1 cellular context compared by ENCODE assay signal in genomic region chr7:76125560-76125959, GRCh38.
TF ChIP-seq lines count a peak whose summit lies in the region.

No MANE protein-coding gene starts in this region.

TF ChIP-seq in IMR-90, 13 proteins besides CTCF, POLR2A, EP300 and RAD21:
- no peak for TF ChIP-seq MAFK (IDR thresholded peaks at IDR 0.05; ENCODE audit: low read depth, low read length)
- TF ChIP-seq MXI1 (IDR thresholded peaks at IDR 0.05; ENCODE audit: borderline replicate concordance, low read depth, low read length) = no peak
- TF ChIP-seq NFE2L2 (IDR thresholded peaks at IDR 0.05; ENCODE audit: low read depth, low read length) = no peak
- TF ChIP-seq RFX5 (IDR thresholded peaks at IDR 0.05; ENCODE audit: low read depth, low read length) = no peak
- no peak for TF ChIP-seq FOS (IDR thresholded peaks at IDR 0.05; ENCODE audit: low read depth, low read length)
- TF ChIP-seq ELK1 (IDR thresholded peaks at IDR 0.05; ENCODE audit: borderline replicate concordance, low read depth, low read length) = no peak
- no peak for TF ChIP-seq CEBPB (IDR thresholded peaks at IDR 0.05; ENCODE audit: low read depth, low read length)
- no peak for TF ChIP-seq BHLHE40 (IDR thresholded peaks at IDR 0.05; ENCODE audit: low read depth, low read length)
- no peak for TF ChIP-seq RCOR1 (IDR thresholded peaks at IDR 0.05; ENCODE audit: insufficient replicate concordance, low read length)
- TF ChIP-seq SMC3 (IDR thresholded peaks at IDR 0.05; ENCODE audit: low read depth, low read length) = no peak
- TF ChIP-seq CHD1 (IDR thresholded peaks at IDR 0.05; ENCODE audit: low read depth, low read length) = no peak
